Comparison of ENCODE assay signal across 18 cellular contexts in the genomic region with DNA sequence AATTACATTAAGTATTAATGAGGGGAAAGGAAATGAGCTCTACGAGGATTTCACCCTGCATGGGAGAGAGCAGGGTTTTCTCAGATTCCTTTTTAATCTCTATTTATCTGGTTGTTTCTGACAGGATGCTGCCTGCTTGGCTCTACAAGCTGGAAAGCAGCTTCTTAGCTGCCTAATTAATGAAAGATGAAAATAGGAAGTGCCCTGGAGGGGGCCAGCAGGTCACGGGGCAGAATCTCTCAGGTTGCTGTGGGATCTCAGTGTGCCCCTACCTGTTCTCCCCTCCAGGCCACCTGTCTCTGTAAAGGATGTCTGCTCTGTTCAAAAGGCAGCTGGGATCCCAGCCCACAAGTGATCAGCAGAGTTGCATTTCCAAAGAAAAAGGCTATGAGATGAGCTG.
"Had no signal": no experiment of that assay in that cellular context is flagged by ENCODE, and none has a peak within 500 bp of the region (broad histone marks: within the 10 kb centered on the region; RNA-seq: fewer than 3 reads in every experiment).

No MANE protein-coding gene starts in this region.

- H3K27me3 Mint-ChIP-seq: progenitor cell of endocrine pancreas; stimulated activated naive CD8-positive, alpha-beta T cell treated with anti-CD3 and anti-CD28 coated beads, Interleukin-15, Interleukin-2, amounts not matched to agents 100 ng/mL and 50 ng/mL, for 24 hours had no signal

- H3K9me3 ChIP-seq: esophagus muscularis mucosa, gastrocnemius medialis, pancreas, tibial nerve had no signal

- DNase-seq: cortex of kidney; effector memory CD4-positive, alpha-beta T cell; gastrocnemius medialis; glutamatergic neuron; islet precursor cell; mammary epithelial cell; natural killer cell; occipital lobe; pancreas; right cardiac atrium; stimulated activated CD4-positive, alpha-beta T cell treated with anti-CD3 and anti-CD28 coated beads, Interleukin-2, amount 100 ng/mL, for 48 hours had no signal

- H3K4me3 Mint-ChIP-seq: natural killer cell; stimulated activated naive CD8-positive, alpha-beta T cell treated with anti-CD3 and anti-CD28 coated beads, Interleukin-15, Interleukin-2, amounts not matched to agents 100 ng/mL and 50 ng/mL, for 24 hours had no signal

- H3K27ac Mint-ChIP-seq: natural killer cell; progenitor cell of endocrine pancreas; stimulated activated naive CD8-positive, alpha-beta T cell treated with anti-CD3 and anti-CD28 coated beads, Interleukin-15, Interleukin-2, amounts not matched to agents 100 ng/mL and 50 ng/mL, for 24 hours had no signal

- H3K4me1 Mint-ChIP-seq: natural killer cell had no signal

- H3K27ac ChIP-seq: epithelial cell of prostate, esophagus muscularis mucosa, gastrocnemius medialis, pancreas, tibial nerve had no signal

- H3K9me3 Mint-ChIP-seq: stimulated activated naive CD8-positive, alpha-beta T cell treated with anti-CD3 and anti-CD28 coated beads, Interleukin-15, Interleukin-2, amounts not matched to agents 100 ng/mL and 50 ng/mL, for 24 hours had no signal

- H3K4me3 ChIP-seq: esophagus muscularis mucosa, gastrocnemius medialis, pancreas, smooth muscle cell, tibial nerve had no signal

- H3K36me3 ChIP-seq: esophagus muscularis mucosa, gastrocnemius medialis, tibial nerve had no signal

- H3K4me1 ChIP-seq: esophagus muscularis mucosa, gastrocnemius medialis, pancreas, tibial nerve had no signal

- H3K27me3 ChIP-seq: esophagus muscularis mucosa, gastrocnemius medialis, pancreas, tibial nerve had no signal

- H3K36me3 Mint-ChIP-seq: natural killer cell had no signal

- ATAC-seq: gastrocnemius medialis, left lobe of liver, natural killer cell, pancreas had no signal
